9 cellular contexts compared by ENCODE assay signal in genomic region chr13:33016414-33017409, GRCh38. TPM values are rescaled to one million over a fixed set of nuclear protein-coding genes. Genes with fewer than 3 reads are reported as not detected.
A peak's percentile ranks its signal among the peaks of the same experiment; 100 is the strongest.
DNase-seq lines count a peak whose midpoint lies in the region; ATAC-seq and TF ChIP-seq lines count a peak whose summit lies in the region.
"Had no signal": no experiment of that assay in that cellular context is flagged by ENCODE, and none has a peak within 500 bp of the region (broad histone marks: within the 10 kb centered on the region; RNA-seq: fewer than 3 reads in every experiment).

Gene KL, plus strand, starts transcription at chr13:33016423. Its CDS starts 18 bp downstream, at chr13:33016441.

- H3K4me1 Mint-ChIP-seq in endodermal cell = peaks cover 6% of the 10 kb centered on the region
- peaks cover 19% of the 10 kb centered on the region for H3K4me1 Mint-ChIP-seq in mesothelial cell of epicardium

- peak within 1 kb of the TSS; percentile 61 for H3K4me3 ChIP-seq in endodermal cell (ENCODE audit: low read length)
- H3K4me3 ChIP-seq in urinary bladder (ENCODE audit: low read depth, low read length) = peak within 1 kb of the TSS; percentile 44
- H3K4me3 ChIP-seq in effector memory CD4-positive, alpha-beta T cell (ENCODE audit: insufficient read depth, low read depth, low read length, poor library complexity, severe bottlenecking) = no peak within 1 kb of the TSS
- H3K4me3 ChIP-seq: K562 had no signal

- H3K27me3 ChIP-seq in endodermal cell (ENCODE audit: control insufficient read depth, insufficient read depth, low read length, poor library complexity, severe bottlenecking) = peaks cover 65% of the 10 kb centered on the region
- H3K27me3 ChIP-seq in effector memory CD4-positive, alpha-beta T cell (replicated peaks; ENCODE audit: control insufficient read depth, insufficient read depth, low read length, poor library complexity, severe bottlenecking) = peaks cover 22% of the 10 kb centered on the region

- no peaks in the 10 kb centered on the region for H3K4me1 ChIP-seq in endodermal cell (ENCODE audit: control insufficient read depth, insufficient read depth, low read length)
- H3K4me1 ChIP-seq in urinary bladder (ENCODE audit: insufficient read depth) = no peaks in the 10 kb centered on the region
- H3K4me1 ChIP-seq in effector memory CD4-positive, alpha-beta T cell (ENCODE audit: control insufficient read depth, insufficient read depth, low read length, poor library complexity, severe bottlenecking) = no peaks in the 10 kb centered on the region

- H3K27ac ChIP-seq in endodermal cell (ENCODE audit: low read depth, low read length) = no peak within 1 kb of the TSS
- H3K27ac ChIP-seq in urinary bladder (ENCODE audit: low read depth) = no peak within 1 kb of the TSS
- no peak within 1 kb of the TSS for H3K27ac ChIP-seq in effector memory CD4-positive, alpha-beta T cell (ENCODE audit: insufficient read depth, low read length, poor library complexity, severe bottlenecking)

- H3K36me3 Mint-ChIP-seq in endodermal cell (ENCODE audit: low read depth) (no peaks in the 10 kb centered on the region), mesothelial cell of epicardium (no peaks in the 10 kb centered on the region)

- TF ChIP-seq CTCF in endodermal cell (conservative IDR thresholded peaks at IDR 0.05) (no peak), mesothelial cell of epicardium (IDR thresholded peaks at IDR 0.05; ENCODE audit: unreplicated experiment) (no peak)

- no peak within 1 kb of the TSS for H3K9ac ChIP-seq in endodermal cell (ENCODE audit: extremely low read depth, low read length, poor library complexity, severe bottlenecking)

- peak; percentile 33 for ATAC-seq in GM21390 (IDR thresholded peaks at IDR 0.05; ENCODE audit: unreplicated experiment)

- peaks cover 79% of the 10 kb centered on the region for H3K27me3 Mint-ChIP-seq in endodermal cell (ENCODE audit: insufficient read depth)
- peaks cover 81% of the 10 kb centered on the region for H3K27me3 Mint-ChIP-seq in mesothelial cell of epicardium (ENCODE audit: low read depth)

- no peak within 1 kb of the TSS for H3K27ac Mint-ChIP-seq in endodermal cell
- H3K27ac Mint-ChIP-seq in mesothelial cell of epicardium = no peak within 1 kb of the TSS

- DNase-seq in DMS153 treated with DMSO at 0.1 percent for 48 hours (lab: John Stamatoyannopoulos, UW; ENCODE audit: unreplicated experiment) = peak; percentile 28
- DNase-seq in NOMO-1 treated with dmso at 0.1 percent for 144 hours (lab: John Stamatoyannopoulos, UW; ENCODE audit: unreplicated experiment) = peak; percentile 44
- DNase-seq in endodermal cell = peak; percentile 81
- peak in 1 of 2 experiments; percentile 42 for DNase-seq in mesothelial cell of epicardium (ENCODE audit: low spot score in 2 of 2, unreplicated experiment in 2 of 2)
- no peak for DNase-seq in effector memory CD4-positive, alpha-beta T cell
- DNase-seq in kidney glomerular epithelial cell (lab: John Stamatoyannopoulos, UW) = no peak

- H3K9me3 ChIP-seq in endodermal cell (ENCODE audit: control insufficient read depth, low read length) = no peaks in the 10 kb centered on the region
- H3K9me3 ChIP-seq in effector memory CD4-positive, alpha-beta T cell (ENCODE audit: control insufficient read depth, low read length) = no peaks in the 10 kb centered on the region

- no peaks in the 10 kb centered on the region for H3K9me3 Mint-ChIP-seq in endodermal cell
- H3K9me3 Mint-ChIP-seq in mesothelial cell of epicardium = no peaks in the 10 kb centered on the region

- WGBS in endodermal cell (ENCODE audit: insufficient coverage in 1 of 2, insufficient read length in 1 of 2), 2 experiments = 4 to 8% methylated on average over 40 to 109 of the region's 109 CpGs
- WGBS in urinary bladder = 10% methylated on average over 109 of the region's 109 CpGs

- H3K36me3 ChIP-seq in endodermal cell (ENCODE audit: control insufficient read depth, insufficient read depth, low read length) (no peaks in the 10 kb centered on the region), urinary bladder (ENCODE audit: insufficient read depth) (no peaks in the 10 kb centered on the region)
- H3K36me3 ChIP-seq in effector memory CD4-positive, alpha-beta T cell (ENCODE audit: control insufficient read depth, insufficient read depth, low read length) = no peaks in the 10 kb centered on the region

- H3K4me3 Mint-ChIP-seq in endodermal cell (peak within 1 kb of the TSS; percentile 45), mesothelial cell of epicardium (peak within 1 kb of the TSS; percentile 60)

RNA-seq across cellular contexts. Expression of gene KL, which starts in this region (rescaled TPM):
- under 1 TPM in 1 of 2 donors, not detected in 1; 0.09 TPM for total RNA-seq in endodermal cell
- not detected for polyA plus RNA-seq in endodermal cell (2013, experiment 1 of 2)
- not detected for polyA plus RNA-seq in endodermal cell (2013, experiment 2 of 2)
- total RNA-seq in mesothelial cell of epicardium = 0.33 to 0.40 TPM (median 0.34 TPM) in 3 replicates
- total RNA-seq in urinary bladder = 6.0 TPM
- 4.1 TPM for polyA plus RNA-seq in urinary bladder
- total RNA-seq: K562 had no signal
- polyA plus RNA-seq: K562 had no signal

Comparison
In these comparisons a context has a peak if more than half of its experiments do, and no peak if none do; other contexts are left out.
1. Peak in DNase-seq and H3K4me3 ChIP-seq in endodermal cell; RNA of the gene not detected or under 1 TPM.
2. DNase-seq: peak in DMS153 treated with DMSO at 0.1 percent for 48 hours (single experiment) and NOMO-1 treated with dmso at 0.1 percent for 144 hours (single experiment); none in effector memory CD4-positive, alpha-beta T cell (0 of 3) and kidney glomerular epithelial cell (single experiment).